Comparison of ENCODE assay signal across 8 cellular contexts in the genomic region with DNA sequence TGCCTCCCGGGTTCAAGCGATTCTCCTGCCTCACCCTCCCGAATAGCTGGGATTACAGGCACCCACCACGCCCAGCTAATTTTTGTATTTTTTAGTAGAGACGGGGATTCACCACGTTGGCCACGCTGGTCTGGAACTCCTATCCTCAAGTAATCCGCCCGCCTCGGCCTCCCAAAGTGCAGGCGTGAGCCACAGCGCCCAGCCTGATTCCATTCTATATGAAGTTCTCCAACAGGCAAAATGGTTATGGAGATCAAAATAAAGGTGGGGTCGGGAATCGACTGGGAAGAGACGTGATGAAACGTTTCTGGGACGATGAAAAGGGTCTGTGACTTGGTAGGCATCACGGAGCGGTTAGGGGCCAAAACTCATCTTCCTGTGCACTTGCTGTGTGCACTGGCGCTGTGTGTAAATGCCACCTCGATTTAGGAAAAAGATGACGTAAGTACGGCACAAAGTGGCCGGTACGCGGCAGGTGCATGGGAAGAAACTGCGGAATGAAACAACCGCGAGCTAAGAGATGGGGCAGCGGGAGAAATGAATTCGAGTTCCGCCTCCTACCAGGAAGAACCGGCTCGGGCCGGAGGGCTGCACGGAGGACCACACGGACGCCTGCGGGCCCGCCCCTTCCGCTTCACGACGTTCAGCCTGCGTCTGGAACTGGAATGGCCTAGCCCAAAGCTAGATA. TPM values are rescaled to one million over a fixed set of nuclear protein-coding genes. Genes with fewer than 3 reads are reported as not detected.
A peak's percentile ranks its signal among the peaks of the same experiment; 100 is the strongest.
DNase-seq lines count a peak whose midpoint lies in the region; ATAC-seq and TF ChIP-seq lines count a peak whose summit lies in the region.

No MANE protein-coding gene starts in this region.

- CTCF ChIA-PET in BJ (lab: Yijun Ruan, JAX), result interaction anchor here (0.6 to 5.2 kb wide), 10 partner anchors 12 to 640 kb away, joined by 3 to 91 read pairs (median 6); a partner anchor contains a TSS

- POLR2A ChIA-PET in BJ (lab: Charles Lee), result interaction anchor here (0.6 kb wide), 2 partner anchors 102 to 227 kb away, joined by 6 to 7 read pairs; no protein-coding TSS in a partner anchor

- TF ChIP-seq CTCF in BJ (IDR thresholded peaks at IDR 0.05; ENCODE audit: insufficient read depth, low read depth, low read length), result no peak

- peak overlapping the region; percentile 52 for H3K4me3 ChIP-seq in BJ (ENCODE audit: low read depth, low read length)

- DNase-seq in BJ (ENCODE audit: low read depth) (peak; percentile 49), GM19238 (ENCODE audit: insufficient read length, low spot score) (peak; percentile 80), NCI-H82 (lab: John Stamatoyannopoulos, UW) (peak; percentile 96), medulla oblongata (ENCODE audit: extremely low spot score) (peak; percentile 97)
- DNase-seq in activated CD8-positive, alpha-beta memory T cell treated with anti-CD3 and anti-CD28 coated beads for 1 hour (ENCODE audit: extremely low read depth in 1 of 2, low read depth in 1 of 2), result peak; percentile 65 to 81
- DNase-seq in effector CD4-positive, alpha-beta T cell, result peak; percentile 86
- DNase-seq in stimulated activated CD4-positive, alpha-beta T cell treated with anti-CD3 and anti-CD28 coated beads, TNF-alpha, amount 100 ng/mL, for 48 hours (ENCODE audit: low read depth in 3 of 3), result peak; percentile 77 to 83 (median 81)

- H3K36me3 ChIP-seq in BJ (ENCODE audit: control insufficient read depth, insufficient read depth, low read length), result no peaks in the 10 kb centered on the region

- ATAC-seq in HG03460 (IDR thresholded peaks at IDR 0.05; ENCODE audit: unreplicated experiment), result peak; percentile 47

- no peaks in the 10 kb centered on the region for H3K27me3 ChIP-seq in BJ (ENCODE audit: control insufficient read depth, insufficient read depth, low read length)

RNA-seq across cellular contexts. Expression of a gene that starts 1.6 kb away (rescaled TPM):
- polyA plus RNA-seq in BJ (2011; rRNA removed), result 27.6 and 48.4 TPM in 2 replicates
- 36.3 and 55.3 TPM in 2 replicates for polyA minus RNA-seq in BJ (2011; rRNA and poly(A)+ RNA removed)

RNA-seq across cellular contexts. Expression of a gene that starts 2.6 kb away (rescaled TPM):
- 5.8 and 7.9 TPM in 2 replicates for polyA plus RNA-seq in BJ (2011; rRNA removed)
- polyA minus RNA-seq in BJ (2011; rRNA and poly(A)+ RNA removed), result 6.3 and 7.2 TPM in 2 replicates

RNA-seq across cellular contexts. Expression of a gene that starts 19.3 kb away (rescaled TPM):
- polyA plus RNA-seq in BJ (2011; rRNA removed), result 4.9 and 5.3 TPM in 2 replicates
- polyA minus RNA-seq in BJ (2011; rRNA and poly(A)+ RNA removed), result 2.7 and 3.4 TPM in 2 replicates

RNA-seq across cellular contexts. Expression of a gene that starts 31.9 kb away (rescaled TPM):
- polyA plus RNA-seq in BJ (2011; rRNA removed), result 0.09 and 0.10 TPM in 2 replicates
- 0.09 and 0.10 TPM in 2 replicates for polyA minus RNA-seq in BJ (2011; rRNA and poly(A)+ RNA removed)

RNA-seq across cellular contexts. Expression of a gene that starts 35.0 kb away (rescaled TPM):
- not detected in 2 replicates for polyA plus RNA-seq in BJ (2011; rRNA removed)
- not detected in 2 replicates for polyA minus RNA-seq in BJ (2011; rRNA and poly(A)+ RNA removed)

Comparison
In these comparisons a context has a peak if more than half of its experiments do, and no peak if none do; other contexts are left out.
1. Peak in every context shown above with its lines: DNase-seq, ATAC-seq and H3K4me3 ChIP-seq.